ENCODE assay signal across 22 cellular contexts in the genomic region with DNA sequence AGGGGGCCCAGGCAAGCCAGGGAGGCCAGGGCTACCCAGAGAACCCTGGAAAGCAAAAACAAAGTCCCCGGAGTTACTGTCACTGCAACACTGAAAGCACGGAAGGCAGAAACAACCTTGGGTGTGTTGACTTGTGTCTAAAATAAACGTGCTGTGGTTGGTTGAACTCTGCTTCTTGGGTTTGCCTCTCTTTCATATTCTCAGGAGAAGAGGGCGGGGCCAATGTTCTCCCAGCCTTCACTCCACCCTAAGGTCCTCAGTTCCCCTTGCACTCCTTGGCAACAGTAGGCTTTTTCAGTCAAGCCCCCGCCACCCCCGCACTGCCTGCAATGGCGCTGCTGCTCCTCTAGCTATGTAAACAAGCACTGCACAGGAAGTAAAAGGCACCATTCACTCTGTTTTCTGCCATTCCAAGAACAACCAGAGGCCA.
DNase-seq lines count a peak whose midpoint lies in the region; ATAC-seq, FAIRE-seq and TF ChIP-seq lines count a peak whose summit lies in the region.
"Had no signal": no experiment of that assay in that cellular context is flagged by ENCODE, and none has a peak within 500 bp of the region (broad histone marks: within the 10 kb centered on the region; RNA-seq: fewer than 3 reads in every experiment).

No MANE protein-coding gene starts in this region.

- no peaks in the 10 kb centered on the region for H3K9me3 Mint-ChIP-seq in nephron progenitor cell
- H3K9me3 Mint-ChIP-seq: central memory CD8-positive, alpha-beta T cell; naive thymus-derived CD8-positive, alpha-beta T cell; stimulated activated naive CD8-positive, alpha-beta T cell treated with anti-CD3 and anti-CD28 coated beads, Interleukin-15, Interleukin-2, amounts not matched to agents 100 ng/mL and 50 ng/mL, for 24 hours; T-helper 1 cell treated with Interleukin-12 subunit alpha and Interleukin-12 subunit beta and Interleukin-4 antibody, amounts not matched to agents 30 μg/mL and 1 μg/mL, for 36 hours had no signal

- H2BK5ac ChIP-seq in H1 (ENCODE audit: low read depth, low read length): no peak overlapping the region

- no peak for TF ChIP-seq EP300 in H1 (IDR thresholded peaks at IDR 0.05; ENCODE audit: borderline replicate concordance in 1 of 2, low read depth in 2 of 2, low read length in 2 of 2)

- CTCF ChIA-PET in H1 (lab: Charles Lee; ENCODE audit: partially characterized antibody) (interaction anchor here (1.1 to 1.9 kb wide), 4 partner anchors 11 to 68 kb away, joined by 3 to 12 read pairs (median 4); no protein-coding TSS in a partner anchor), GM10248 (lab: Yijun Ruan, JAX) (interaction anchor here (3.2 to 3.3 kb wide), 2 partner anchors 11 to 21 kb away, joined by 16 read pairs; no protein-coding TSS in a partner anchor)

- DNase-seq in DMS153 treated with DMSO at 0.1 percent for 48 hours (lab: John Stamatoyannopoulos, UW; ENCODE audit: unreplicated experiment) (peak; percentile 70), NCI-H2029 (lab: John Stamatoyannopoulos, UW) (peak; percentile 40), H1 (ENCODE audit: low read depth in 1 of 2, low spot score in 2 of 2) (no peak), nephron progenitor cell (no peak), A172 (ENCODE audit: low spot score) (no peak), GM10248 (ENCODE audit: extremely low spot score) (no peak), NCI-H2081 treated with DMSO at 0.1 percent for 48 hours (lab: John Stamatoyannopoulos, UW) (no peak)
- DNase-seq: activated CD8-positive, alpha-beta memory T cell treated with anti-CD3 and anti-CD28 coated beads for 24 hours; GDM1; left ventricle myocardium inferior; MM.1S; naive thymus-derived CD8-positive, alpha-beta T cell; NCI-H1930; NK-92 treated with Interleukin-12 subunit alpha and Interleukin-12 subunit beta, amount 100 ng/mL, for 24 hours; stimulated activated CD4-positive, alpha-beta T cell treated with anti-CD3 and anti-CD28 coated beads, Interleukin-15, amount 100 ng/mL, for 24 hours had no signal

- H3K4me2 ChIP-seq in H1 (ENCODE audit: insufficient read depth in 1 of 2, low read depth in 2 of 2, low read length in 2 of 2): no peak overlapping the region

- TF ChIP-seq POLR2A in H1 (IDR thresholded peaks at IDR 0.05; ENCODE audit: control extremely low read depth in 1 of 2, low read depth in 2 of 2, low read length in 2 of 2): no peak

- POLR2A ChIA-PET in H1 (lab: Charles Lee; ENCODE audit: partially characterized antibody) (interaction anchor here (1.3 to 1.7 kb wide), 2 partner anchors 18 to 239 kb away, joined by 3 to 5 read pairs; no protein-coding TSS in a partner anchor), GM10248 (lab: Yijun Ruan, JAX) (no interaction called here)

- no peak overlapping the region for H3K56ac ChIP-seq in H1 (replicated peaks; ENCODE audit: insufficient read length, low read depth, low read length)

- no peak overlapping the region for H3K23ac ChIP-seq in H1 (ENCODE audit: insufficient read length)

- H3K14ac ChIP-seq in H1 (ENCODE audit: insufficient read length): no peak overlapping the region

- H2BK20ac ChIP-seq in H1 (ENCODE audit: low read length): no peak overlapping the region

- no peak for ATAC-seq in HG02798 (IDR thresholded peaks at IDR 0.05; ENCODE audit: poor library complexity, unreplicated experiment)
- ATAC-seq: naive thymus-derived CD8-positive, alpha-beta T cell had no signal

- no peak overlapping the region for H3K18ac ChIP-seq in H1 (ENCODE audit: extremely low read depth, low read length)

- TF ChIP-seq CTCF in H1 (IDR thresholded peaks at IDR 0.05; ENCODE audit: control extremely low read depth in 1 of 3, insufficient read depth in 1 of 3, low read depth in 1 of 3, low read length in 3 of 3) (no peak), nephron progenitor cell (IDR thresholded peaks at IDR 0.05) (no peak), GM10248 (IDR thresholded peaks at IDR 0.05; ENCODE audit: control extremely low read depth, extremely low read depth, low read depth, missing control alignments) (no peak)

- no peak for TF ChIP-seq RAD21 in H1 (IDR thresholded peaks at IDR 0.05 in 1 of 2, conservative IDR thresholded peaks at IDR 0.05 in 1 of 2; ENCODE audit: low read depth in 2 of 2, low read length in 2 of 2)

- no peaks in the 10 kb centered on the region for H3K23me2 ChIP-seq in H1 (ENCODE audit: low read depth, low read length)

- H4K5ac ChIP-seq in H1 (ENCODE audit: insufficient read length, low read depth, low read length): no peak overlapping the region

- H3K4me3 Mint-ChIP-seq in nephron progenitor cell: no peak overlapping the region
- H3K4me3 Mint-ChIP-seq: central memory CD8-positive, alpha-beta T cell; naive thymus-derived CD8-positive, alpha-beta T cell; stimulated activated naive CD8-positive, alpha-beta T cell treated with anti-CD3 and anti-CD28 coated beads, Interleukin-15, Interleukin-2, amounts not matched to agents 100 ng/mL and 50 ng/mL, for 24 hours; T-helper 1 cell treated with Interleukin-12 subunit alpha and Interleukin-12 subunit beta and Interleukin-4 antibody, amounts not matched to agents 30 μg/mL and 1 μg/mL, for 36 hours had no signal

- H3K9ac ChIP-seq in H1 (replicated peaks in 1 of 4; ENCODE audit: extremely low read depth in 1 of 4, low read depth in 3 of 4, low read length in 3 of 4): no peak overlapping the region

- peaks cover 11% of the 10 kb centered on the region for H3K4me1 Mint-ChIP-seq in nephron progenitor cell
- H3K4me1 Mint-ChIP-seq: central memory CD8-positive, alpha-beta T cell; naive thymus-derived CD8-positive, alpha-beta T cell had no signal

- peaks cover 7% of the 10 kb centered on the region for H3K27me3 Mint-ChIP-seq in nephron progenitor cell (ENCODE audit: low read depth, poor library complexity)
- H3K27me3 Mint-ChIP-seq: central memory CD8-positive, alpha-beta T cell had no signal

- no peaks in the 10 kb centered on the region for H3K79me2 ChIP-seq in H1 (ENCODE audit: control insufficient read depth in 1 of 2, insufficient read depth in 2 of 2, low read length in 2 of 2)

- no peaks in the 10 kb centered on the region for H3K36me3 Mint-ChIP-seq in nephron progenitor cell (ENCODE audit: low read depth)
- H3K36me3 Mint-ChIP-seq: naive thymus-derived CD8-positive, alpha-beta T cell had no signal

- H3K79me1 ChIP-seq in H1 (ENCODE audit: low read depth, low read length): no peaks in the 10 kb centered on the region

- H4K20me1 ChIP-seq in H1 (replicated peaks in 1 of 2; ENCODE audit: control insufficient read depth in 1 of 2, insufficient read depth in 2 of 2, low read length in 2 of 2): no peaks in the 10 kb centered on the region

- H3K27ac ChIP-seq in H1 (ENCODE audit: low read depth, low read length): no peak overlapping the region
- H3K27ac ChIP-seq: left ventricle myocardium inferior, RWPE1, vagina had no signal

- no peak overlapping the region for H3K4me3 ChIP-seq in H1 (ENCODE audit: extremely low read depth in 1 of 4, insufficient read depth in 2 of 4, low read depth in 3 of 4, low read length in 4 of 4)
- H3K4me3 ChIP-seq: left ventricle myocardium inferior, vagina had no signal

- no peak overlapping the region for H4K91ac ChIP-seq in H1 (replicated peaks; ENCODE audit: insufficient read length, low read length)

- no peaks in the 10 kb centered on the region for H3K36me3 ChIP-seq in H1 (ENCODE audit: control insufficient read depth in 2 of 4, insufficient read depth in 4 of 4, low read length in 3 of 4)
- H3K36me3 ChIP-seq: left ventricle myocardium inferior, vagina had no signal

- no peaks in the 10 kb centered on the region for H3K27me3 ChIP-seq in H1 (replicated peaks in 1 of 4; ENCODE audit: control insufficient read depth in 3 of 4, extremely low read depth in 1 of 4, insufficient read depth in 3 of 4, low read length in 3 of 4)
- H3K27me3 ChIP-seq: vagina had no signal

- no peak overlapping the region for H3K4ac ChIP-seq in H1 (replicated peaks; ENCODE audit: insufficient read length, low read depth, low read length)

- H2AK5ac ChIP-seq in H1 (ENCODE audit: low read depth, low read length): no peak overlapping the region

- H4K8ac ChIP-seq in H1 (ENCODE audit: extremely low read depth, insufficient read depth, low read length): no peak overlapping the region

- H3K9me3 ChIP-seq in H1 (ENCODE audit: insufficient read depth in 2 of 2, low read depth in 1 of 2, low read length in 1 of 2): no peaks in the 10 kb centered on the region
- H3K9me3 ChIP-seq: left ventricle myocardium inferior, vagina had no signal

- FAIRE-seq in H1 (lab: Jason Lieb, UNC): no peak
- FAIRE-seq: endometrium had no signal

- WGBS in H1 (ENCODE audit: extremely low coverage in 1 of 2, insufficient coverage in 1 of 2, insufficient read length in 1 of 2, insufficient replicate concordance in 2 of 2, low coverage in 1 of 2, low lambda C conversion rate in 2 of 2, missing lambda C conversion rate in 1 of 2), 2 experiments: 87% methylated on average over 7 of the region's 7 CpGs; no CpG with 5 or more reads in 1 of the 2 experiments

- H3K27ac Mint-ChIP-seq in nephron progenitor cell: peak overlapping the region; percentile 93
- H3K27ac Mint-ChIP-seq: naive thymus-derived CD8-positive, alpha-beta T cell; stimulated activated naive CD8-positive, alpha-beta T cell treated with anti-CD3 and anti-CD28 coated beads, Interleukin-15, Interleukin-2, amounts not matched to agents 100 ng/mL and 50 ng/mL, for 24 hours; T-helper 1 cell treated with Interleukin-12 subunit alpha and Interleukin-12 subunit beta and Interleukin-4 antibody, amounts not matched to agents 30 μg/mL and 1 μg/mL, for 36 hours had no signal

- H3K4me1 ChIP-seq in H1 (replicated peaks in 1 of 4; ENCODE audit: control insufficient read depth in 3 of 4, insufficient read depth in 4 of 4, low read length in 3 of 4): peaks cover 0 to 6% (median 4%) of the 10 kb centered on the region in 4 experiments; a peak in 5 of 7 replicates
- H3K4me1 ChIP-seq: left ventricle myocardium inferior had no signal

- H2BK120ac ChIP-seq in H1 (replicated peaks; ENCODE audit: low read depth, low read length): no peak overlapping the region

- 0 out of 2 replicates have a peak overlapping the region, but pooled peaks have one; percentile 30 for H2AFZ ChIP-seq in H1 (ENCODE audit: low read length)

- H2BK15ac ChIP-seq in H1 (ENCODE audit: low read length): no peak overlapping the region

- H2BK12ac ChIP-seq in H1 (ENCODE audit: low read depth, low read length): no peak overlapping the region

TF ChIP-seq in H1, 55 proteins besides CTCF, POLR2A, EP300 and RAD21 (continues in another document):
- TF ChIP-seq BRCA1 (IDR thresholded peaks at IDR 0.05; ENCODE audit: low read depth, low read length) (no peak), RBBP5 (IDR thresholded peaks at IDR 0.05; ENCODE audit: borderline replicate concordance, low read depth, low read length) (no peak), SP4 (IDR thresholded peaks at IDR 0.05; ENCODE audit: low read length) (no peak), GTF2F1 (IDR thresholded peaks at IDR 0.05; ENCODE audit: borderline replicate concordance, low read depth, low read length) (no peak), RFX5 (IDR thresholded peaks at IDR 0.05; ENCODE audit: borderline replicate concordance, low read depth, low read length) (no peak), SUZ12 (IDR thresholded peaks at IDR 0.05; ENCODE audit: low read length) (no peak), SP1 (IDR thresholded peaks at IDR 0.05; ENCODE audit: low read depth, low read length) (no peak), KDM4A (IDR thresholded peaks at IDR 0.05; ENCODE audit: low read depth, low read length, severe bottlenecking) (no peak)

Comparison
In these comparisons a context has a peak if more than half of its experiments do, and no peak if none do; other contexts are left out.
1. DNase-seq: peak in DMS153 treated with DMSO at 0.1 percent for 48 hours (single experiment) and NCI-H2029 (single experiment); none in H1 (0 of 2), nephron progenitor cell (single experiment), A172 (single experiment), GM10248 (single experiment) and NCI-H2081 treated with DMSO at 0.1 percent for 48 hours (single experiment).